8 cellular contexts compared by ENCODE assay signal in genomic region chr3:95705786-95706418, GRCh38.
DNase-seq lines count a peak whose midpoint lies in the region; ATAC-seq and TF ChIP-seq lines count a peak whose summit lies in the region.

No MANE protein-coding gene starts in this region.

- intact Hi-C loops in lower leg skin (cut with DNase I; ENCODE audit: low total_unique reads): no loop called here

- DNase-seq in GDM1 (lab: John Stamatoyannopoulos, UW) (peak; percentile 58), NCI-H748 (lab: John Stamatoyannopoulos, UW; ENCODE audit: unreplicated experiment) (peak; percentile 19), fibroblast of villous mesenchyme (ENCODE audit: low read depth) (peak; percentile 39), GM10266 (ENCODE audit: extremely low spot score) (no peak), NCI-H774 (lab: John Stamatoyannopoulos, UW) (no peak), NCI-H1417 treated with DMSO at 0.1 percent for 48 hours (lab: John Stamatoyannopoulos, UW) (no peak), lower leg skin (ENCODE audit: low spot score in 2 of 2) (no peak)

- 91 to 95% methylated on average over 9 of the region's 9 CpGs for WGBS in lower leg skin, 2 donors

- ATAC-seq in GM21825 (IDR thresholded peaks at IDR 0.05; ENCODE audit: unreplicated experiment): peak; percentile 79

- H3K4me3 ChIP-seq in fibroblast of villous mesenchyme (ENCODE audit: low read depth, low read length) (peak overlapping the region; percentile 53), lower leg skin (ENCODE audit: low read depth, poor library complexity, severe bottlenecking) (no peak overlapping the region)

- TF ChIP-seq CTCF in fibroblast of villous mesenchyme (IDR thresholded peaks at IDR 0.05; ENCODE audit: insufficient read depth, low read depth, low read length) (no peak), GM10266 (IDR thresholded peaks at IDR 0.05; ENCODE audit: control insufficient read depth, insufficient read depth, low read depth, missing control alignments) (no peak), lower leg skin (IDR thresholded peaks at IDR 0.05) (no peak)

- TF ChIP-seq POLR2A in lower leg skin (IDR thresholded peaks at IDR 0.05): no peak

Comparison
In these comparisons a context has a peak if more than half of its experiments do, and no peak if none do; other contexts are left out.
1. DNase-seq: peak in GDM1 (single experiment), NCI-H748 (single experiment) and fibroblast of villous mesenchyme (single experiment); none in GM10266 (single experiment), NCI-H774 (single experiment), NCI-H1417 treated with DMSO at 0.1 percent for 48 hours (single experiment) and lower leg skin (0 of 2).